8 cellular contexts compared by ENCODE assay signal in genomic region chr11:108697872-108698473, GRCh38. TPM values are rescaled to one million over a fixed set of nuclear protein-coding genes. Genes with fewer than 3 reads are reported as not detected.
DNase-seq lines count a peak whose midpoint lies in the region; ATAC-seq and TF ChIP-seq lines count a peak whose summit lies in the region.

No MANE protein-coding gene starts in this region.

- no CpG with 5 or more reads among the region's 3 CpGs for WGBS in trophoblast cell (ENCODE audit: extremely low coverage, insufficient coverage, insufficient read length)

- no peak overlapping the region for H3K27ac ChIP-seq in DND-41 (ENCODE audit: low read length)
- H3K27ac ChIP-seq in trophoblast cell (ENCODE audit: low read depth, low read length), result no peak overlapping the region

- no peaks in the 10 kb centered on the region for H4K20me1 ChIP-seq in DND-41 (ENCODE audit: insufficient read depth, low read length)

- H3K18ac ChIP-seq in trophoblast cell (ENCODE audit: low read length), result no peak overlapping the region

- H3K27ac Mint-ChIP-seq in activated T-cell treated with anti-CD3 and anti-CD28 coated beads, Interleukin-2, amount 50 U/mL, for 72 hours, result peak overlapping the region; percentile 34

- H2BK120ac ChIP-seq in trophoblast cell (ENCODE audit: insufficient read depth, low read length, poor library complexity), result no peak overlapping the region

- no peak overlapping the region for H4K12ac ChIP-seq in trophoblast cell (ENCODE audit: low read depth, low read length)

- H3K27me3 Mint-ChIP-seq in activated T-cell treated with anti-CD3 and anti-CD28 coated beads, Interleukin-2, amount 50 U/mL, for 72 hours (ENCODE audit: low read depth), result no peaks in the 10 kb centered on the region

- H4K8ac ChIP-seq in trophoblast cell (ENCODE audit: low read depth, low read length), result no peak overlapping the region

- no peak overlapping the region for H2BK12ac ChIP-seq in trophoblast cell (ENCODE audit: low read length)

- H3K79me1 ChIP-seq in trophoblast cell (ENCODE audit: low read length), result no peaks in the 10 kb centered on the region

- no peak overlapping the region for H3K14ac ChIP-seq in trophoblast cell (ENCODE audit: low read length)

- no peaks in the 10 kb centered on the region for H3K4me1 ChIP-seq in DND-41 (ENCODE audit: insufficient read depth, low read length)
- H3K4me1 ChIP-seq in trophoblast cell (ENCODE audit: control insufficient read depth in 1 of 2, insufficient read depth in 2 of 2, low read length in 2 of 2), result no peaks in the 10 kb centered on the region

- no peak overlapping the region for H2AK5ac ChIP-seq in trophoblast cell (ENCODE audit: low read length)

- H3K23ac ChIP-seq in trophoblast cell (ENCODE audit: low read length), result no peak overlapping the region

- no peaks in the 10 kb centered on the region for H3K27me3 ChIP-seq in DND-41 (ENCODE audit: insufficient read depth, low read length, poor library complexity)
- no peaks in the 10 kb centered on the region for H3K27me3 ChIP-seq in trophoblast cell (ENCODE audit: insufficient read depth, low read length)

- H3K9ac ChIP-seq in DND-41 (ENCODE audit: low read depth, low read length) (no peak overlapping the region), trophoblast cell (ENCODE audit: low read length) (no peak overlapping the region)

- no peak overlapping the region for H3K4me3 Mint-ChIP-seq in activated T-cell treated with anti-CD3 and anti-CD28 coated beads, Interleukin-2, amount 50 U/mL, for 72 hours

- no peaks in the 10 kb centered on the region for H3K79me2 ChIP-seq in DND-41 (ENCODE audit: insufficient read depth, low read length)
- H3K79me2 ChIP-seq in trophoblast cell (ENCODE audit: control insufficient read depth, insufficient read depth, low read length, poor library complexity), result no peaks in the 10 kb centered on the region

- H2BK5ac ChIP-seq in trophoblast cell (ENCODE audit: low read depth, low read length, poor library complexity), result no peak overlapping the region

- no peaks in the 10 kb centered on the region for H3K9me3 Mint-ChIP-seq in activated T-cell treated with anti-CD3 and anti-CD28 coated beads, Interleukin-2, amount 50 U/mL, for 72 hours

- H3K36me3 Mint-ChIP-seq in activated T-cell treated with anti-CD3 and anti-CD28 coated beads, Interleukin-2, amount 50 U/mL, for 72 hours (ENCODE audit: insufficient read depth in 2 of 2), result peaks cover 0 to 15% of the 10 kb centered on the region in 2 donors

- DNase-seq in DND-41 (peak; percentile 51), NCI-H526 treated with DMSO at 0.1 percent for 48 hours (lab: John Stamatoyannopoulos, UW) (peak; percentile 75), globus pallidus (ENCODE audit: low spot score) (peak; percentile 69), trophoblast cell (peak; percentile 49 to 79)
- peak; percentile 45 to 51 for DNase-seq in activated T-cell treated with anti-CD3 and anti-CD28 coated beads, Interleukin-2, amount 50 U/mL, for 72 hours
- DNase-seq in activated effector memory CD4-positive, alpha-beta T cell treated with anti-CD3 and anti-CD28 coated beads, Interleukin-2, amount 50 U/mL, for 16 hours, result no peak

- H2AFZ ChIP-seq in DND-41 (ENCODE audit: low read depth, low read length) (no peak overlapping the region), trophoblast cell (ENCODE audit: insufficient read depth, low read length, poor library complexity) (no peak overlapping the region)

- H3K36me3 ChIP-seq in DND-41 (ENCODE audit: insufficient read depth, low read length), result peaks cover 70% of the 10 kb centered on the region
- H3K36me3 ChIP-seq in trophoblast cell (ENCODE audit: control insufficient read depth in 1 of 2, insufficient read depth in 2 of 2, low read length in 2 of 2), result peaks cover 2 to 5% of the 10 kb centered on the region in 2 experiments

- H3K4me2 ChIP-seq in DND-41 (ENCODE audit: insufficient read depth, low read length) (no peak overlapping the region), trophoblast cell (ENCODE audit: low read length) (no peak overlapping the region)

- no peak overlapping the region for H3K4me3 ChIP-seq in DND-41 (ENCODE audit: low read depth in 1 of 2, low read length in 2 of 2)
- H3K4me3 ChIP-seq in trophoblast cell (ENCODE audit: low read depth, low read length), result no peak overlapping the region

- H3K4me1 Mint-ChIP-seq in activated T-cell treated with anti-CD3 and anti-CD28 coated beads, Interleukin-2, amount 50 U/mL, for 72 hours (ENCODE audit: low read depth), result peaks cover 8% of the 10 kb centered on the region

- peak; percentile 74 for TF ChIP-seq CTCF in DND-41 (IDR thresholded peaks at IDR 0.05; ENCODE audit: borderline replicate concordance, extremely low read depth, low read length, poor library complexity, severe bottlenecking)

- H3K4ac ChIP-seq in trophoblast cell (ENCODE audit: low read depth, low read length), result no peak overlapping the region

- ATAC-seq in DND-41 (ENCODE audit: insufficient read depth, low read depth) (peak; percentile 87), GM19455 (IDR thresholded peaks at IDR 0.05; ENCODE audit: unreplicated experiment) (peak; percentile 86), HG03469 (IDR thresholded peaks at IDR 0.05; ENCODE audit: unreplicated experiment) (peak; percentile 74)
- peak; percentile 80 for ATAC-seq in activated T-cell treated with anti-CD3 and anti-CD28 coated beads, Interleukin-2, amount 50 U/mL, for 72 hours (replicated peaks in 1 of 2)

- no peak overlapping the region for H4K91ac ChIP-seq in trophoblast cell (ENCODE audit: low read depth, low read length)

- no peaks in the 10 kb centered on the region for H3K9me3 ChIP-seq in DND-41 (ENCODE audit: insufficient read depth, low read length, severe bottlenecking)
- no peaks in the 10 kb centered on the region for H3K9me3 ChIP-seq in trophoblast cell (ENCODE audit: insufficient read depth, low read depth, low read length)

RNA-seq across cellular contexts. Expression of gene DDX10, which starts 33.1 kb away (rescaled TPM):
- total RNA-seq in activated T-cell treated with anti-CD3 and anti-CD28 coated beads, Interleukin-2, amount 50 U/mL, for 72 hours, result 10 to 100 TPM; 24.9 to 32.7 TPM
- polyA plus RNA-seq in trophoblast cell (2013), result 25.7 and 27.8 TPM in 2 replicates
